38 cellular contexts compared by ENCODE assay signal in the genomic region with DNA sequence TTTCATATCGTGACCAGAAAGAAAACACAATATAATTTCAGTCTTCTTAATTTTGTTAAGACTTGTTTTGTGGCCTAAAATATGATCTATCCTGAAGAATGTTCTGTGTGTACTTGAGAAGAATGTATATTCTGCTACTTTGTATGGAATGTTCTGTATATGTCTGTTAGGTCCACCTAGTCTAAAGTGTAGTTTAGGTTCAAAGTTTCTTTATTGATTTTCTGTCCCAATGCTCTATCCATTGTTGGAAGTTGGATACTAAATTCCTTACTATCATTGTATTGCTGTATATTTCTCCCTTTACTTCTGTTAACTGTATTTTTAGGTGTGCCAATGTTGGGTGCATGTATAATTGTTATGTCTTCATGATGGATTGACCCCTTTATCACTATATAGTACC. TPM values are rescaled to one million over a fixed set of nuclear protein-coding genes. Genes with fewer than 3 reads are reported as not detected.
"Had no signal": no experiment of that assay in that cellular context is flagged by ENCODE, and none has a peak within 500 bp of the region (broad histone marks: within the 10 kb centered on the region; RNA-seq: fewer than 3 reads in every experiment).

No MANE protein-coding gene starts in this region.

- H3K4me3 ChIP-seq: MG63 had no signal

- H3K9me3 ChIP-seq: MG63 had no signal

- H3K27me3 ChIP-seq: MG63 had no signal

- H3K9ac ChIP-seq: KMS-11 had no signal

- H3K27ac ChIP-seq: KMS-11 had no signal

- DNase-seq: Karpas-422, Kasumi-1, MG63, MM.1S, MV-4-11, NCI-H1048, NCI-H1092, NCI-H1092 treated with DMSO at 0.1 percent for 48 hours, NCI-H1105, NCI-H1105 treated with DMSO at 0.1 percent for 48 hours, NCI-H1417, NCI-H1417 treated with DMSO at 0.1 percent for 48 hours, NCI-H1436, NCI-H1436 treated with DMSO at 0.1 percent for 48 hours, NCI-H146, NCI-H1694, NCI-H1694 treated with DMSO at 0.1 percent for 48 hours, NCI-H187, NCI-H187 treated with DMSO at 0.1 percent for 48 hours, NCI-H1930, NCI-H2029, NCI-H2029 treated with DMSO at 0.1 percent for 48 hours, NCI-H2081, NCI-H2081 treated with DMSO at 0.1 percent for 48 hours, NCI-H2107, NCI-H2171, NCI-H2171 treated with DMSO at 0.1 percent for 48 hours, NCI-H2227 treated with DMSO at 0.1 percent for 48 hours, NCI-H226, NCI-H345, NCI-H446, NCI-H446 treated with DMSO at 0.1 percent for 48 hours, NCI-H510A had no signal

- H3K4me2 ChIP-seq: KMS-11 had no signal

- H3K36me3 ChIP-seq: MG63 had no signal

RNA-seq across cellular contexts. Expression of gene OR5AC2, which starts 21.2 kb away (rescaled TPM):
- total RNA-seq: LHCN-M2, M059J, MCF 10A, NCI-H460 had no signal

RNA-seq across cellular contexts. Expression of gene OR5H1, which starts 22.4 kb away (rescaled TPM):
- total RNA-seq: LHCN-M2, M059J, MCF 10A, NCI-H460 had no signal

RNA-seq across cellular contexts. Expression of gene OR5H14, which starts 39.1 kb away (rescaled TPM):
- total RNA-seq: LHCN-M2, M059J, MCF 10A, NCI-H460 had no signal

RNA-seq across cellular contexts. Expression of gene OR5H15, which starts 58.3 kb away (rescaled TPM):
- total RNA-seq: LHCN-M2, M059J, MCF 10A, NCI-H460 had no signal
